14 cellular contexts compared by ENCODE assay signal in genomic region chr3:170111147-170111771, GRCh38.
"Had no signal": no experiment of that assay in that cellular context is flagged by ENCODE, and none has a peak within 500 bp of the region (broad histone marks: within the 10 kb centered on the region; RNA-seq: fewer than 3 reads in every experiment).

No MANE protein-coding gene starts in this region.

- H3K9me3 ChIP-seq: gastrocnemius medialis, heart right ventricle, SJCRH30 had no signal

- H3K27ac Mint-ChIP-seq: activated naive CD8-positive, alpha-beta T cell treated with anti-CD3 and anti-CD28 coated beads, Interleukin-2, amount 50 U/mL, for 24 hours had no signal

- H3K4me3 ChIP-seq: cardiac muscle cell, gastrocnemius medialis, heart right ventricle, SJCRH30, smooth muscle cell had no signal

- ATAC-seq: activated naive CD8-positive, alpha-beta T cell treated with anti-CD3 and anti-CD28 coated beads, Interleukin-2, amount 50 U/mL, for 24 hours; gastrocnemius medialis; heart right ventricle; left ventricle myocardium superior; right cardiac atrium had no signal

- H3K4me3 Mint-ChIP-seq: activated naive CD8-positive, alpha-beta T cell treated with anti-CD3 and anti-CD28 coated beads, Interleukin-2, amount 50 U/mL, for 24 hours had no signal

- H3K27me3 ChIP-seq: cardiac muscle cell, gastrocnemius medialis, heart right ventricle, SJCRH30 had no signal

- DNase-seq: activated effector memory CD4-positive, alpha-beta T cell treated with Interleukin-2 at 50 U/mL for 16 hours; activated naive CD8-positive, alpha-beta T cell treated with anti-CD3 and anti-CD28 coated beads, Interleukin-2, amount 50 U/mL, for 24 hours; gastrocnemius medialis; heart right ventricle; left ventricle myocardium superior; posterior cingulate gyrus; right cardiac atrium; SJCRH30; SW 1271; T1000; trophoblast cell had no signal

- H3K4me1 ChIP-seq: SJCRH30 had no signal

- H3K27me3 Mint-ChIP-seq: activated naive CD8-positive, alpha-beta T cell treated with anti-CD3 and anti-CD28 coated beads, Interleukin-2, amount 50 U/mL, for 24 hours had no signal

- H3K27ac ChIP-seq: cardiac muscle cell, gastrocnemius medialis, heart right ventricle, SJCRH30 had no signal

- H3K4me2 ChIP-seq: smooth muscle cell had no signal

- FAIRE-seq: keratinocyte had no signal

- H3K9me3 Mint-ChIP-seq: activated naive CD8-positive, alpha-beta T cell treated with anti-CD3 and anti-CD28 coated beads, Interleukin-2, amount 50 U/mL, for 24 hours had no signal
